8 cellular contexts compared by ENCODE assay signal in genomic region chr10:43574035-43574892, GRCh38. TPM values are rescaled to one million over a fixed set of nuclear protein-coding genes. Genes with fewer than 3 reads are reported as not detected.
DNase-seq lines count a peak whose midpoint lies in the region; ATAC-seq and TF ChIP-seq lines count a peak whose summit lies in the region.

Gene ZNF239, minus strand, starts transcription at chr10:43574616. Its CDS starts 16,537 bp downstream, at chr10:43558079.

- peak; percentile 69 for DNase-seq in DMS53 treated with DMSO at 0.1 percent for 48 hours (lab: John Stamatoyannopoulos, UW; ENCODE audit: unreplicated experiment)
- peak; percentile 97 for DNase-seq in MG63
- DNase-seq in WERI-Rb-1: peak; percentile 77
- peak; percentile 74 to 79 for DNase-seq in breast epithelium (ENCODE audit: low spot score in 2 of 2)
- DNase-seq in iPS-NIHi11 (ENCODE audit: low spot score): peak; percentile 89
- no peak for DNase-seq in OCI-M2 (lab: John Stamatoyannopoulos, UW; ENCODE audit: unreplicated experiment)

- no peaks in the 10 kb centered on the region for H3K27me3 ChIP-seq in MG63
- no peaks in the 10 kb centered on the region for H3K27me3 ChIP-seq in WERI-Rb-1 (ENCODE audit: insufficient read depth, low read depth, severe bottlenecking)
- H3K27me3 ChIP-seq in breast epithelium: no peaks in the 10 kb centered on the region
- no peaks in the 10 kb centered on the region for H3K27me3 ChIP-seq in skeletal muscle tissue (ENCODE audit: control insufficient read depth in 3 of 3, insufficient read depth in 3 of 3, low read length in 3 of 3)

- no peaks in the 10 kb centered on the region for H3K4me1 ChIP-seq in breast epithelium
- peaks cover 11 to 16% (median 13%) of the 10 kb centered on the region in 3 donors for H3K4me1 ChIP-seq in skeletal muscle tissue (ENCODE audit: control insufficient read depth in 3 of 3, insufficient read depth in 3 of 3, low read length in 3 of 3)

- intact Hi-C loops in breast epithelium (cut with DNase I; ENCODE audit: low total_unique reads): no loop called here

- no peak within 1 kb of the TSS for H3K27ac ChIP-seq in WERI-Rb-1
- H3K27ac ChIP-seq in breast epithelium: peak within 1 kb of the TSS; percentile 48 to 75
- H3K27ac ChIP-seq in skeletal muscle tissue (ENCODE audit: low read depth, low read length): peak within 1 kb of the TSS; percentile 38

- H3K36me3 ChIP-seq in MG63 (peaks cover 29% of the 10 kb centered on the region), WERI-Rb-1 (no peaks in the 10 kb centered on the region), breast epithelium (no peaks in the 10 kb centered on the region), skeletal muscle tissue (ENCODE audit: control insufficient read depth in 3 of 3, insufficient read depth in 3 of 3, low read length in 3 of 3) (peaks cover 0 to 3% (median 0%) of the 10 kb centered on the region in 3 donors)

- H3K4me3 ChIP-seq in MG63: peak within 1 kb of the TSS; percentile 71
- H3K4me3 ChIP-seq in WERI-Rb-1 (ENCODE audit: low read depth, low read length): peak within 1 kb of the TSS; percentile 54
- H3K4me3 ChIP-seq in breast epithelium: peak within 1 kb of the TSS; percentile 56 to 83 (median 77)
- peak within 1 kb of the TSS; percentile 77 to 81 (median 80) for H3K4me3 ChIP-seq in skeletal muscle tissue (ENCODE audit: low read length in 3 of 3)

- ATAC-seq in GM21737 (IDR thresholded peaks at IDR 0.05; ENCODE audit: unreplicated experiment): peak; percentile 95

- H3K9me3 ChIP-seq in MG63 (peaks cover 3% of the 10 kb centered on the region; the same call in 1 of the 2 replicates), WERI-Rb-1 (ENCODE audit: severe bottlenecking) (peaks cover 26% of the 10 kb centered on the region), breast epithelium (no peaks in the 10 kb centered on the region), skeletal muscle tissue (ENCODE audit: control insufficient read depth in 3 of 3, low read length in 3 of 3) (no peaks in the 10 kb centered on the region)

- peak within 1 kb of the TSS; percentile 48 to 78 (median 74) for H3K9ac ChIP-seq in skeletal muscle tissue (ENCODE audit: low read depth in 1 of 3, low read length in 3 of 3)

- no peak for TF ChIP-seq POLR2A in breast epithelium (IDR thresholded peaks at IDR 0.05)

- TF ChIP-seq CTCF in WERI-Rb-1 (IDR thresholded peaks at IDR 0.05; ENCODE audit: low read depth, low read length) (no peak), breast epithelium (IDR thresholded peaks at IDR 0.05) (no peak)

RNA-seq across cellular contexts. Expression of gene ZNF239, which starts in this region (rescaled TPM):
- total RNA-seq in MG63 (2014; rRNA removed; shearing (Covaris generic); ENCODE audit: low replicate concordance): 9.2 and 11.0 TPM in 2 replicates
- 1 to 10 TPM; 2.7 to 9.1 (median 8.5) TPM for total RNA-seq in breast epithelium
- 9.4 TPM for total RNA-seq in skeletal muscle tissue
